10 cellular contexts compared by ENCODE assay signal in the genomic region with DNA sequence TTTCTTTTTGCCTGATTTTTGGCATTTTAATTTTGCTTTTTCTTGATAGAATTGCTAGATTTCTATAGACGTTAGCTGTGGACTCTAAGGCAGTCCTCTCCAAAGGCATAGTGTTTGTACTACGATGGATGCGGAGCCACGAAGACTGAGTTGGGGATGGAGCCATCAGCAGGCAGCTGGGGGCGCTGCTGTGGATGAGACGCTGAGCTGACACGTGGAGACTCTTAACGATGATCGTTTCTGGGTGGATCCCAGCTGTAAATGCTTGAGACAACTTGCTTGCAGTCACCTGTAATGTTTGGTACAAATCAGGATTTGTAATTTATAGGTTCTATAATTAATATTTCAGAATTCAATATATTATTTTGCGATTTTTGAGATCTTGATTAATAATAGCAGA. TPM values are rescaled to one million over a fixed set of nuclear protein-coding genes. Genes with fewer than 3 reads are reported as not detected.
DNase-seq lines count a peak whose midpoint lies in the region; ATAC-seq and TF ChIP-seq lines count a peak whose summit lies in the region.
"Had no signal": no experiment of that assay in that cellular context is flagged by ENCODE, and none has a peak within 500 bp of the region (broad histone marks: within the 10 kb centered on the region; RNA-seq: fewer than 3 reads in every experiment).

No MANE protein-coding gene starts in this region.

- H4K8ac ChIP-seq in IMR-90 (ENCODE audit: low read depth in 2 of 2, low read length in 2 of 2): no peak overlapping the region

- H3K4me2 ChIP-seq in IMR-90 (ENCODE audit: low read depth, low read length): no peak overlapping the region

- H3K27me3 ChIP-seq in IMR-90 (ENCODE audit: control insufficient read depth, insufficient read depth, low read length): peaks cover 29% of the 10 kb centered on the region

- no peak overlapping the region for H3K18ac ChIP-seq in IMR-90 (ENCODE audit: low read depth, low read length)

- H3K4ac ChIP-seq in IMR-90 (ENCODE audit: low read depth, low read length): no peak overlapping the region

- H2BK5ac ChIP-seq in IMR-90 (ENCODE audit: low read depth, low read length, poor library complexity, severe bottlenecking): no peak overlapping the region

- H3K36me3 Mint-ChIP-seq in neural crest cell (ENCODE audit: low read depth): no peaks in the 10 kb centered on the region
- H3K36me3 Mint-ChIP-seq: IgD-negative memory B cell had no signal

- no peaks in the 10 kb centered on the region for H3K79me1 ChIP-seq in IMR-90 (ENCODE audit: low read depth in 1 of 2, low read length in 2 of 2)

- POLR2A ChIA-PET in IMR-90 (lab: Charles Lee; ENCODE audit: unreplicated experiment): no interaction called here

- no peaks in the 10 kb centered on the region for H3K4me1 ChIP-seq in IMR-90 (ENCODE audit: control insufficient read depth, insufficient read depth, low read length)

- H4K5ac ChIP-seq in IMR-90 (ENCODE audit: low read depth, low read length): no peak overlapping the region

- no peaks in the 10 kb centered on the region for H4K20me1 ChIP-seq in IMR-90 (ENCODE audit: insufficient read depth, low read length)

- no peak overlapping the region for H3K14ac ChIP-seq in IMR-90 (replicated peaks; ENCODE audit: low read depth, low read length)

- BruUV-seq in IMR-90 (replicated peaks; lab: Mats Ljungman, UMichigan): no TSS peak

- H3K9me3 Mint-ChIP-seq in neural crest cell: peaks cover 2% of the 10 kb centered on the region
- H3K9me3 Mint-ChIP-seq: IgD-negative memory B cell had no signal

- in situ Hi-C loops in IMR-90 (cut with MboI; ENCODE audit: low sequenced_read_pairs) (no loop called here), astrocyte of the cerebellum (cut with HindIII; ENCODE audit: low sequenced_read_pairs) (no loop called here)

- TF ChIP-seq CTCF in IMR-90 (conservative IDR thresholded peaks at IDR 0.05; ENCODE audit: low read depth, low read length): 0 out of 2 replicates have a peak, but pooled peaks have one; percentile 17
- TF ChIP-seq CTCF in astrocyte of the cerebellum (IDR thresholded peaks at IDR 0.05; ENCODE audit: low read depth, low read length, missing control alignments): peak; percentile 26
- peak; percentile 27 for TF ChIP-seq CTCF in neural crest cell (conservative IDR thresholded peaks at IDR 0.05)

- no peak overlapping the region for H2BK120ac ChIP-seq in IMR-90 (ENCODE audit: low read depth, low read length)

- H3K4me1 Mint-ChIP-seq in neural crest cell: no peaks in the 10 kb centered on the region

- no peak overlapping the region for H2AK9ac ChIP-seq in IMR-90 (replicated peaks; ENCODE audit: low read depth, low read length, poor library complexity)

- H2BK20ac ChIP-seq in IMR-90 (ENCODE audit: low read depth, low read length): no peak overlapping the region

- H2BK15ac ChIP-seq in IMR-90 (ENCODE audit: low read depth, low read length): no peak overlapping the region

- CTCF ChIA-PET in IMR-90 (lab: Yijun Ruan, JAX): interaction anchor here (0.9 kb wide), 1 partner anchor 19 kb away, joined by 3 read pairs; no protein-coding TSS in a partner anchor

- no peak overlapping the region for H3K9ac ChIP-seq in IMR-90 (ENCODE audit: low read depth, low read length)

- no peak overlapping the region for H3K56ac ChIP-seq in IMR-90 (ENCODE audit: extremely low read depth, insufficient read depth, low read length)

- no peak overlapping the region for H2AK5ac ChIP-seq in IMR-90 (ENCODE audit: low read depth, low read length)

- intact Hi-C loops in IMR-90 (cut with micrococcal nuclease): no loop called here

- no peak for TF ChIP-seq RAD21 in IMR-90 (IDR thresholded peaks at IDR 0.05; ENCODE audit: low read length)

- no peaks in the 10 kb centered on the region for H3K36me3 ChIP-seq in IMR-90 (ENCODE audit: control insufficient read depth, insufficient read depth, low read length)

- no peak overlapping the region for H4K91ac ChIP-seq in IMR-90 (ENCODE audit: insufficient read depth, low read depth, low read length)

- TF ChIP-seq POLR2A in IMR-90 (IDR thresholded peaks at IDR 0.05; ENCODE audit: low read depth, low read length) (no peak), GM18505 (IDR thresholded peaks at IDR 0.05; ENCODE audit: borderline replicate concordance, extremely low read depth, insufficient read depth, insufficient read length) (no peak)

- H3K9me3 ChIP-seq in IMR-90 (ENCODE audit: control insufficient read depth, insufficient read depth, low read length): no peaks in the 10 kb centered on the region

- H3K23ac ChIP-seq in IMR-90 (ENCODE audit: low read depth, low read length): no peak overlapping the region

- no peak overlapping the region for H3K4me3 Mint-ChIP-seq in neural crest cell
- H3K4me3 Mint-ChIP-seq: IgD-negative memory B cell had no signal

- DNase-seq in DMS53 (lab: John Stamatoyannopoulos, UW) (peak; percentile 44), DMS53 treated with DMSO at 0.1 percent for 48 hours (lab: John Stamatoyannopoulos, UW; ENCODE audit: unreplicated experiment) (no peak), IMR-90 (no peak), astrocyte of the cerebellum (ENCODE audit: low read depth) (no peak), neural crest cell (ENCODE audit: low read depth, low spot score) (peak; percentile 12)
- DNase-seq: occipital lobe had no signal

- no peak overlapping the region for H3K27ac ChIP-seq in IMR-90 (ENCODE audit: insufficient read depth, low read length)

- no peak overlapping the region for H3K27ac Mint-ChIP-seq in neural crest cell (ENCODE audit: unreplicated experiment)

- WGBS in IMR-90 (ENCODE audit: extremely low coverage in 2 of 2, insufficient read length in 1 of 2), 2 experiments: no CpG with 5 or more reads among the region's 10 CpGs

- H3K4me3 ChIP-seq in IMR-90 (ENCODE audit: insufficient read depth, low read depth, low read length): no peak overlapping the region
- no peak overlapping the region for H3K4me3 ChIP-seq in astrocyte of the cerebellum (ENCODE audit: low read depth, low read length)

- ATAC-seq in IMR-90 (ENCODE audit: low read depth) (no peak), GM18505 (IDR thresholded peaks at IDR 0.05; ENCODE audit: unreplicated experiment) (no peak), HG02840 (IDR thresholded peaks at IDR 0.05; ENCODE audit: low FRiP score, unreplicated experiment) (no peak), HG03045 (IDR thresholded peaks at IDR 0.05; ENCODE audit: unreplicated experiment) (no peak)

- peaks cover 16% of the 10 kb centered on the region for H3K27me3 Mint-ChIP-seq in neural crest cell (ENCODE audit: low read depth)
- H3K27me3 Mint-ChIP-seq: IgD-negative memory B cell had no signal

- H3K9me1 ChIP-seq in IMR-90 (ENCODE audit: insufficient read depth, low read length): no peaks in the 10 kb centered on the region

- no peak overlapping the region for H2AFZ ChIP-seq in IMR-90 (replicated peaks; ENCODE audit: low read length, poor library complexity)

- dilution Hi-C loops in IMR-90 (cut with HindIII; ENCODE audit: low sequenced_read_pairs, unreplicated experiment): no loop called here

TF ChIP-seq in IMR-90, 13 proteins besides CTCF, POLR2A, EP300 and RAD21:
- TF ChIP-seq CEBPB (IDR thresholded peaks at IDR 0.05; ENCODE audit: low read depth, low read length) (no peak), BHLHE40 (IDR thresholded peaks at IDR 0.05; ENCODE audit: low read depth, low read length) (no peak), MAZ (IDR thresholded peaks at IDR 0.05; ENCODE audit: borderline replicate concordance, low read depth, low read length) (no peak), MAFK (IDR thresholded peaks at IDR 0.05; ENCODE audit: low read depth, low read length) (no peak), MXI1 (IDR thresholded peaks at IDR 0.05; ENCODE audit: borderline replicate concordance, low read depth, low read length) (no peak), RFX5 (IDR thresholded peaks at IDR 0.05; ENCODE audit: low read depth, low read length) (no peak), FOS (IDR thresholded peaks at IDR 0.05; ENCODE audit: low read depth, low read length) (no peak), SMC3 (IDR thresholded peaks at IDR 0.05; ENCODE audit: low read depth, low read length) (no peak), RCOR1 (IDR thresholded peaks at IDR 0.05; ENCODE audit: insufficient replicate concordance, low read length) (no peak), NFE2L2 (IDR thresholded peaks at IDR 0.05; ENCODE audit: low read depth, low read length) (no peak), CHD1 (IDR thresholded peaks at IDR 0.05; ENCODE audit: low read depth, low read length) (no peak)
- TF ChIP-seq, protein P1, sequence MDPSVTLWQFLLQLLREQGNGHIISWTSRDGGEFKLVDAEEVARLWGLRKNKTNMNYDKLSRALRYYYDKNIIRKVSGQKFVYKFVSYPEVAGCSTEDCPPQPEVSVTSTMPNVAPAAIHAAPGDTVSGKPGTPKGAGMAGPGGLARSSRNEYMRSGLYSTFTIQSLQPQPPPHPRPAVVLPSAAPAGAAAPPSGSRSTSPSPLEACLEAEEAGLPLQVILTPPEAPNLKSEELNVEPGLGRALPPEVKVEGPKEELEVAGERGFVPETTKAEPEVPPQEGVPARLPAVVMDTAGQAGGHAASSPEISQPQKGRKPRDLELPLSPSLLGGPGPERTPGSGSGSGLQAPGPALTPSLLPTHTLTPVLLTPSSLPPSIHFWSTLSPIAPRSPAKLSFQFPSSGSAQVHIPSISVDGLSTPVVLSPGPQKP (IDR thresholded peaks at IDR 0.05; ENCODE audit: borderline replicate concordance, low read depth, low read length): no peak
- TF ChIP-seq, protein P2, sequence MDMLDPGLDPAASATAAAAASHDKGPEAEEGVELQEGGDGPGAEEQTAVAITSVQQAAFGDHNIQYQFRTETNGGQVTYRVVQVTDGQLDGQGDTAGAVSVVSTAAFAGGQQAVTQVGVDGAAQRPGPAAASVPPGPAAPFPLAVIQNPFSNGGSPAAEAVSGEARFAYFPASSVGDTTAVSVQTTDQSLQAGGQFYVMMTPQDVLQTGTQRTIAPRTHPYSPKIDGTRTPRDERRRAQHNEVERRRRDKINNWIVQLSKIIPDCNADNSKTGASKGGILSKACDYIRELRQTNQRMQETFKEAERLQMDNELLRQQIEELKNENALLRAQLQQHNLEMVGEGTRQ (IDR thresholded peaks at IDR 0.05; ENCODE audit: low read depth, low read length): no peak
TF ChIP-seq in IMR-90: peak in this region for 0.

RNA-seq across cellular contexts. Expression of gene PPP1R2, which starts 13.3 kb away (rescaled TPM):
- total RNA-seq in IMR-90 (2012; rRNA removed) (36.0 and 55.3 TPM in 2 replicates), neural crest cell (29.6 and 31.5 TPM in 2 replicates)
- 9.2 and 12.1 TPM in 2 replicates for polyA plus RNA-seq in IMR-90 (2012; rRNA removed)
- polyA plus RNA-seq in IMR-90 (2012; cell fraction: cytosol; rRNA removed): 16.0 and 21.1 TPM in 2 replicates
- 5.1 and 11.0 TPM in 2 replicates for polyA plus RNA-seq in IMR-90 (2012; cell fraction: nucleus; rRNA removed; ENCODE audit: low replicate concordance)

RNA-seq across cellular contexts. Expression of gene APOD, which starts 27.4 kb away (rescaled TPM):
- total RNA-seq in IMR-90 (2012; rRNA removed) (not detected in 2 replicates), neural crest cell (1.1 and 1.7 TPM in 2 replicates)
- polyA plus RNA-seq in IMR-90 (2012; rRNA removed): 0.16 and 0.36 TPM in 2 replicates
- 0.08 and 0.49 TPM in 2 replicates for polyA plus RNA-seq in IMR-90 (2012; cell fraction: cytosol; rRNA removed)
- polyA plus RNA-seq in IMR-90 (2012; cell fraction: nucleus; rRNA removed; ENCODE audit: low replicate concordance): 0.15 TPM in 1 of 2 replicates, not detected in the other
- polyA plus RNA-seq: IgD-negative memory B cell had no signal

Comparison
In these comparisons a context has a peak if more than half of its experiments do, and no peak if none do; other contexts are left out.
1. DNase-seq: peak in DMS53 (single experiment) and neural crest cell (single experiment); none in DMS53 treated with DMSO at 0.1 percent for 48 hours (single experiment), IMR-90 (single experiment) and astrocyte of the cerebellum (single experiment).
2. Peak in every context shown above with its lines, with median percentiles within 50 percentile points of each other: CTCF ChIP-seq.